Comparison of ENCODE assay signal across 9 cellular contexts in genomic region chr11:118911880-118912741, GRCh38. TPM values are rescaled to one million over a fixed set of nuclear protein-coding genes. Genes with fewer than 3 reads are reported as not detected.
DNase-seq lines count a peak whose midpoint lies in the region; ATAC-seq and TF ChIP-seq lines count a peak whose summit lies in the region.
"Had no signal": no experiment of that assay in that cellular context is flagged by ENCODE, and none has a peak within 500 bp of the region (broad histone marks: within the 10 kb centered on the region; RNA-seq: fewer than 3 reads in every experiment).

No MANE protein-coding gene starts in this region.

- DNase-seq in EH (ENCODE audit: low read depth) (peak; percentile 94), OCI-M1 (lab: John Stamatoyannopoulos, UW) (peak; percentile 81), foreskin fibroblast (peak; percentile 90 to 96), osteoblast (ENCODE audit: insufficient read length, low spot score, missing footprints) (peak; percentile 94), thoracic aorta (ENCODE audit: low spot score) (peak; percentile 80), NCI-H1092 treated with DMSO at 0.1 percent for 48 hours (lab: John Stamatoyannopoulos, UW) (no peak), cerebellum (ENCODE audit: low spot score) (no peak)
- peak; percentile 92 for DNase-seq in activated effector memory CD4-positive, alpha-beta T cell treated with anti-CD3 and anti-CD28 coated beads, Interleukin-2, amount 50 U/mL, for 16 hours

- H3K79me2 ChIP-seq in osteoblast (ENCODE audit: insufficient read depth, low read length), result peaks cover 88% of the 10 kb centered on the region

- TF ChIP-seq CTCF in foreskin fibroblast (IDR thresholded peaks at IDR 0.05; ENCODE audit: low read depth, low read length) (no peak), osteoblast (IDR thresholded peaks at IDR 0.05; ENCODE audit: extremely low read depth, low read depth, low read length) (no peak), thoracic aorta (IDR thresholded peaks at IDR 0.05) (no peak)

- H3K9me3 ChIP-seq in osteoblast (ENCODE audit: low read depth, low read length) (no peaks in the 10 kb centered on the region), thoracic aorta (no peaks in the 10 kb centered on the region)

- peak; percentile 5 for ATAC-seq in thoracic aorta (ENCODE audit: insufficient number of reproducible peaks, low FRiP score, low read depth)

- H3K36me3 ChIP-seq in osteoblast (ENCODE audit: insufficient read depth, low read length) (peaks cover 13% of the 10 kb centered on the region), thoracic aorta (peaks cover 4% of the 10 kb centered on the region)

- peak overlapping the region; percentile 23 for H2AFZ ChIP-seq in osteoblast (ENCODE audit: low read length)

- H3K4me2 ChIP-seq in osteoblast (ENCODE audit: insufficient read depth, low read length), result peak overlapping the region; percentile 81

- no peaks in the 10 kb centered on the region for H3K27me3 ChIP-seq in osteoblast (ENCODE audit: insufficient read depth, low read length)
- no peaks in the 10 kb centered on the region for H3K27me3 ChIP-seq in thoracic aorta (replicated peaks; ENCODE audit: insufficient read depth)

- H3K4me3 ChIP-seq in foreskin fibroblast (ENCODE audit: low read depth in 1 of 2, low read length in 2 of 2) (peak overlapping the region; percentile 15 to 45), osteoblast (ENCODE audit: insufficient read depth, low read length) (peak overlapping the region; percentile 57), thoracic aorta (peak overlapping the region; percentile 76)

- peaks cover 17% of the 10 kb centered on the region for H4K20me1 ChIP-seq in osteoblast (ENCODE audit: insufficient read depth, low read length)

- H3K4me1 ChIP-seq in osteoblast (ENCODE audit: insufficient read depth, low read length) (peaks cover 79% of the 10 kb centered on the region), thoracic aorta (ENCODE audit: control insufficient read depth in 1 of 2, low read depth in 2 of 2) (peaks cover 81 to 96% of the 10 kb centered on the region in 2 donors)

- H3K27ac ChIP-seq in osteoblast (ENCODE audit: low read depth, low read length) (peak overlapping the region; percentile 99), thoracic aorta (peak overlapping the region; percentile 95 to 96)

RNA-seq across cellular contexts. Expression of gene BCL9L, which starts 13.6 kb away (rescaled TPM):
- total RNA-seq in osteoblast (27.9 and 28.3 TPM in 2 replicates), thoracic aorta (10 to 100 TPM; 28.6 to 68.8 TPM), cerebellum (7.9 TPM)

RNA-seq across cellular contexts. Expression of gene CXCR5, which starts 28.4 kb away (rescaled TPM):
- total RNA-seq in osteoblast (not detected in 2 replicates), thoracic aorta (not detected), cerebellum (not detected)

RNA-seq across cellular contexts. Expression of gene UPK2, which starts 44.0 kb away (rescaled TPM):
- total RNA-seq in osteoblast, result not detected in 2 replicates
- not detected for total RNA-seq in thoracic aorta
- not detected for total RNA-seq in cerebellum
- total RNA-seq: T-helper 1 cell treated with Interleukin-12 subunit alpha and Interleukin-12 subunit beta and Interleukin-4 antibody, amounts not matched to agents 30 ng/mL and 1 ng/mL, for 36 hours had no signal

RNA-seq across cellular contexts. Expression of gene FOXR1, which starts 59.5 kb away (rescaled TPM):
- not detected in 2 replicates for total RNA-seq in osteoblast
- not detected for total RNA-seq in thoracic aorta
- total RNA-seq in cerebellum, result not detected
- total RNA-seq: T-helper 1 cell treated with Interleukin-12 subunit alpha and Interleukin-12 subunit beta and Interleukin-4 antibody, amounts not matched to agents 30 ng/mL and 1 ng/mL, for 36 hours had no signal

Comparison
In these comparisons a context has a peak if more than half of its experiments do, and no peak if none do; other contexts are left out.
1. DNase-seq: peak in EH (single experiment), OCI-M1 (single experiment), activated effector memory CD4-positive, alpha-beta T cell treated with anti-CD3 and anti-CD28 coated beads, Interleukin-2, amount 50 U/mL, for 16 hours (single experiment), foreskin fibroblast (2 of 2), osteoblast (single experiment) and thoracic aorta (single experiment); none in NCI-H1092 treated with DMSO at 0.1 percent for 48 hours (single experiment) and cerebellum (single experiment).
2. Peak in every context shown above with its lines, with median percentiles within 50 percentile points of each other: H3K4me3 ChIP-seq.